In genomic region chr1:16980473-16981268, GRCh38 we compare ENCODE assay signal across 8 cellular contexts. TPM values are rescaled to one million over a fixed set of nuclear protein-coding genes. Genes with fewer than 3 reads are reported as not detected.
DNase-seq lines count a peak whose midpoint lies in the region; ATAC-seq, FAIRE-seq and TF ChIP-seq lines count a peak whose summit lies in the region.

TSS of gene MFAP2 (minus strand) at chr1:16980620. CDS start at chr1:16978273, 2,347 bp downstream.

- H3K27ac ChIP-seq in RWPE2 (ENCODE audit: poor library complexity, severe bottlenecking) (peak within 1 kb of the TSS; percentile 73), fibroblast of lung (ENCODE audit: insufficient read depth, low read length) (peak within 1 kb of the TSS; percentile 83)

- ATAC-seq in RWPE2 (ENCODE audit: low read depth) (no peak), HG03196 (IDR thresholded peaks at IDR 0.05; ENCODE audit: unreplicated experiment) (no peak)

- no peaks in the 10 kb centered on the region for H4K20me1 ChIP-seq in fibroblast of lung (ENCODE audit: control insufficient read depth, extremely low read depth, insufficient read depth, low read length)

- TF ChIP-seq CTCF in RWPE2 (IDR thresholded peaks at IDR 0.05; ENCODE audit: poor library complexity, severe bottlenecking) (no peak), fibroblast of lung (conservative IDR thresholded peaks at IDR 0.05 in 1 of 2, IDR thresholded peaks at IDR 0.05 in 1 of 2; ENCODE audit: low read depth in 1 of 2, low read length in 2 of 2) (no peak), progenitor cell of endocrine pancreas (IDR thresholded peaks at IDR 0.05; ENCODE audit: unreplicated experiment) (no peak), D721Med (IDR thresholded peaks at IDR 0.05; ENCODE audit: insufficient read depth, missing control alignments) (no peak)

- peaks cover 10% of the 10 kb centered on the region for H3K79me2 ChIP-seq in fibroblast of lung (ENCODE audit: control insufficient read depth, insufficient read depth, low read length)

- peak within 1 kb of the TSS; percentile 86 for H3K4me2 ChIP-seq in fibroblast of lung (ENCODE audit: extremely low read depth, insufficient read depth, low read length)

- peak within 1 kb of the TSS; percentile 80 for H3K4me3 Mint-ChIP-seq in progenitor cell of endocrine pancreas (ENCODE audit: low read depth)

- H3K4me1 ChIP-seq in RWPE2 (ENCODE audit: insufficient read depth, poor library complexity, severe bottlenecking) (peaks cover 13% of the 10 kb centered on the region), fibroblast of lung (ENCODE audit: control insufficient read depth, extremely low read depth, insufficient read depth, low read length) (peaks cover 23% of the 10 kb centered on the region)

- no peaks in the 10 kb centered on the region for H3K9me3 Mint-ChIP-seq in progenitor cell of endocrine pancreas (ENCODE audit: low read depth)

- DNase-seq in EH (ENCODE audit: low read depth): peak; percentile 81
- DNase-seq in RWPE2 (ENCODE audit: low spot score): no peak
- peak in 1 of 2 donors; percentile 44 for DNase-seq in fibroblast of lung (ENCODE audit: low read depth in 2 of 2)
- DNase-seq in progenitor cell of endocrine pancreas (ENCODE audit: low spot score, unreplicated experiment): peak; percentile 37
- no peak for DNase-seq in NCI-H1436 (lab: John Stamatoyannopoulos, UW)
- no peak for DNase-seq in A172 (ENCODE audit: low spot score)
- no peak for DNase-seq in D721Med (ENCODE audit: insufficient read length, low spot score)

- peaks cover 6% of the 10 kb centered on the region for H3K36me3 Mint-ChIP-seq in progenitor cell of endocrine pancreas (ENCODE audit: insufficient read depth)

- H3K36me3 ChIP-seq in RWPE2 (ENCODE audit: low read depth) (no peaks in the 10 kb centered on the region), fibroblast of lung (ENCODE audit: control insufficient read depth, insufficient read depth, low read length) (peaks cover 1% of the 10 kb centered on the region)

- peaks cover 10% of the 10 kb centered on the region for H3K4me1 Mint-ChIP-seq in progenitor cell of endocrine pancreas (ENCODE audit: low read depth)

- H3K9me3 ChIP-seq in RWPE2 (ENCODE audit: severe bottlenecking) (no peaks in the 10 kb centered on the region), fibroblast of lung (ENCODE audit: control insufficient read depth, insufficient read depth, low read depth, low read length) (no peaks in the 10 kb centered on the region)

- peaks cover 7% of the 10 kb centered on the region for H3K27me3 Mint-ChIP-seq in progenitor cell of endocrine pancreas

- H3K9ac ChIP-seq in fibroblast of lung (ENCODE audit: insufficient read depth, low read length): peak within 1 kb of the TSS; percentile 58

- H2AFZ ChIP-seq in fibroblast of lung (ENCODE audit: low read length): no peak within 1 kb of the TSS

- no peak for FAIRE-seq in D721Med (lab: Jason Lieb, UNC)

- peak within 1 kb of the TSS; percentile 38 for H3K4me3 ChIP-seq in RWPE2 (ENCODE audit: severe bottlenecking)
- peak within 1 kb of the TSS; percentile 67 to 74 (median 72) for H3K4me3 ChIP-seq in fibroblast of lung (replicated peaks in 1 of 4; ENCODE audit: control extremely low read depth in 1 of 4, insufficient read depth in 1 of 4, low read depth in 3 of 4, low read length in 4 of 4)

- H3K27ac Mint-ChIP-seq in progenitor cell of endocrine pancreas: peak within 1 kb of the TSS; percentile 95

- H3K27me3 ChIP-seq in RWPE2 (ENCODE audit: insufficient read depth, poor library complexity, severe bottlenecking) (no peaks in the 10 kb centered on the region), fibroblast of lung (ENCODE audit: control insufficient read depth, insufficient read depth, low read length) (no peaks in the 10 kb centered on the region)

RNA-seq across cellular contexts. Expression of gene MFAP2, which starts in this region (rescaled TPM):
- total RNA-seq in fibroblast of lung: 10.0 and 16.2 TPM in 2 replicates
- polyA plus RNA-seq in fibroblast of lung: 14.1 and 40.4 TPM in 2 replicates
- 18.9 and 62.7 TPM in 2 replicates for polyA plus RNA-seq in fibroblast of lung (2012)
- polyA minus RNA-seq in fibroblast of lung (ENCODE audit: low replicate concordance): 22.1 and 79.0 TPM in 2 replicates
- total RNA-seq in progenitor cell of endocrine pancreas: 170 and 174 TPM in 2 replicates
- total RNA-seq in A172 (2014; rRNA removed; shearing (Covaris generic)): 0.41 TPM in 1 of 2 replicates, not detected in the other

Comparison
In these comparisons a context has a peak if more than half of its experiments do, and no peak if none do; other contexts are left out.
1. DNase-seq: peak in EH (single experiment) and progenitor cell of endocrine pancreas (single experiment); none in RWPE2 (single experiment), NCI-H1436 (single experiment), A172 (single experiment) and D721Med (single experiment).